In genomic region chr11:334264-335033, GRCh38 we compare ENCODE assay signal across 2 cellular contexts.
TF ChIP-seq lines count a peak whose summit lies in the region.

No MANE protein-coding gene starts in this region.

TF ChIP-seq in HEK293, 187 proteins besides CTCF, POLR2A, EP300 and RAD21 (continued from another document):
- TF ChIP-seq, protein P1, sequence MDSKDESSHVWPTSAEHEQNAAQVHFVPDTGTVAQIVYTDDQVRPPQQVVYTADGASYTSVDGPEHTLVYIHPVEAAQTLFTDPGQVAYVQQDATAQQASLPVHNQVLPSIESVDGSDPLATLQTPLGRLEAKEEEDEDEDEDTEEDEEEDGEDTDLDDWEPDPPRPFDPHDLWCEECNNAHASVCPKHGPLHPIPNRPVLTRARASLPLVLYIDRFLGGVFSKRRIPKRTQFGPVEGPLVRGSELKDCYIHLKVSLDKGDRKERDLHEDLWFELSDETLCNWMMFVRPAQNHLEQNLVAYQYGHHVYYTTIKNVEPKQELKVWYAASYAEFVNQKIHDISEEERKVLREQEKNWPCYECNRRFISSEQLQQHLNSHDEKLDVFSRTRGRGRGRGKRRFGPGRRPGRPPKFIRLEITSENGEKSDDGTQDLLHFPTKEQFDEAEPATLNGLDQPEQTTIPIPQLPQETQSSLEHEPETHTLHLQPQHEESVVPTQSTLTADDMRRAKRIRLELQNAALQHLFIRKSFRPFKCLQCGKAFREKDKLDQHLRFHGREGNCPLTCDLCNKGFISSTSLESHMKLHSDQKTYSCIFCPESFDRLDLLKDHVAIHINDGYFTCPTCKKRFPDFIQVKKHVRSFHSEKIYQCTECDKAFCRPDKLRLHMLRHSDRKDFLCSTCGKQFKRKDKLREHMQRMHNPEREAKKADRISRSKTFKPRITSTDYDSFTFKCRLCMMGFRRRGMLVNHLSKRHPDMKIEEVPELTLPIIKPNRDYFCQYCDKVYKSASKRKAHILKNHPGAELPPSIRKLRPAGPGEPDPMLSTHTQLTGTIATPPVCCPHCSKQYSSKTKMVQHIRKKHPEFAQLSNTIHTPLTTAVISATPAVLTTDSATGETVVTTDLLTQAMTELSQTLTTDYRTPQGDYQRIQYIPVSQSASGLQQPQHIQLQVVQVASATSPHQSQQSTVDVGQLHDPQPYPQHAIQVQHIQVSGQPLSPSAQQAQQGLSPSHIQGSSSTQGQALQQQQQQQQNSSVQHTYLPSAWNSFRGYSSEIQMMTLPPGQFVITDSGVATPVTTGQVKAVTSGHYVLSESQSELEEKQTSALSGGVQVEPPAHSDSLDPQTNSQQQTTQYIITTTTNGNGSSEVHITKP (tag by site-specific recombination; IDR thresholded peaks at IDR 0.05): peak; percentile 39; the same call in 1 of the 2 replicates
- TF ChIP-seq ZIC2 (tag by site-specific recombination; IDR thresholded peaks at IDR 0.05): peak; percentile 50; the same call in 1 of the 2 replicates
- TF ChIP-seq ZNF639 (tag by site-specific recombination; IDR thresholded peaks at IDR 0.05): no peak
- TF ChIP-seq ZNF211 (tag by site-specific recombination; IDR thresholded peaks at IDR 0.05; ENCODE audit: low read depth): no peak
- TF ChIP-seq TRIM28 (IDR thresholded peaks at IDR 0.05; ENCODE audit: borderline replicate concordance, low read length): 0 out of 2 replicates have a peak, but pooled peaks have one; percentile 29

TF ChIP-seq in WTC11, 78 proteins besides CTCF, POLR2A, EP300 and RAD21 (continued from another document and continues in another):
- TF ChIP-seq ATF6 (CRISPR knock-in tag; IDR thresholded peaks at IDR 0.05): no peak
- no peak for TF ChIP-seq KAT7 (CRISPR knock-in tag; IDR thresholded peaks at IDR 0.05; ENCODE audit: borderline replicate concordance)
- TF ChIP-seq NFYB (CRISPR knock-in tag; conservative IDR thresholded peaks at IDR 0.05; ENCODE audit: low read depth): no peak
- no peak for TF ChIP-seq ZNF396 (CRISPR knock-in tag; IDR thresholded peaks at IDR 0.05; ENCODE audit: borderline replicate concordance)
- TF ChIP-seq, protein P2, sequence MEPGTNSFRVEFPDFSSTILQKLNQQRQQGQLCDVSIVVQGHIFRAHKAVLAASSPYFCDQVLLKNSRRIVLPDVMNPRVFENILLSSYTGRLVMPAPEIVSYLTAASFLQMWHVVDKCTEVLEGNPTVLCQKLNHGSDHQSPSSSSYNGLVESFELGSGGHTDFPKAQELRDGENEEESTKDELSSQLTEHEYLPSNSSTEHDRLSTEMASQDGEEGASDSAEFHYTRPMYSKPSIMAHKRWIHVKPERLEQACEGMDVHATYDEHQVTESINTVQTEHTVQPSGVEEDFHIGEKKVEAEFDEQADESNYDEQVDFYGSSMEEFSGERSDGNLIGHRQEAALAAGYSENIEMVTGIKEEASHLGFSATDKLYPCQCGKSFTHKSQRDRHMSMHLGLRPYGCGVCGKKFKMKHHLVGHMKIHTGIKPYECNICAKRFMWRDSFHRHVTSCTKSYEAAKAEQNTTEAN (CRISPR knock-in tag; IDR thresholded peaks at IDR 0.05): no peak
- TF ChIP-seq TP53 (CRISPR knock-in tag; IDR thresholded peaks at IDR 0.05): 0 out of 2 replicates have a peak, but pooled peaks have one; percentile 35
- TF ChIP-seq, protein P3, sequence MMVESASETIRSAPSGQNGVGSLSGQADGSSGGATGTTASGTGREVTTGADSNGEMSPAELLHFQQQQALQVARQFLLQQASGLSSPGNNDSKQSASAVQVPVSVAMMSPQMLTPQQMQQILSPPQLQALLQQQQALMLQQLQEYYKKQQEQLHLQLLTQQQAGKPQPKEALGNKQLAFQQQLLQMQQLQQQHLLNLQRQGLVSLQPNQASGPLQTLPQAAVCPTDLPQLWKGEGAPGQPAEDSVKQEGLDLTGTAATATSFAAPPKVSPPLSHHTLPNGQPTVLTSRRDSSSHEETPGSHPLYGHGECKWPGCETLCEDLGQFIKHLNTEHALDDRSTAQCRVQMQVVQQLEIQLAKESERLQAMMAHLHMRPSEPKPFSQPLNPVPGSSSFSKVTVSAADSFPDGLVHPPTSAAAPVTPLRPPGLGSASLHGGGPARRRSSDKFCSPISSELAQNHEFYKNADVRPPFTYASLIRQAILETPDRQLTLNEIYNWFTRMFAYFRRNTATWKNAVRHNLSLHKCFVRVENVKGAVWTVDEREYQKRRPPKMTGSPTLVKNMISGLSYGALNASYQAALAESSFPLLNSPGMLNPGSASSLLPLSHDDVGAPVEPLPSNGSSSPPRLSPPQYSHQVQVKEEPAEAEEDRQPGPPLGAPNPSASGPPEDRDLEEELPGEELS (CRISPR knock-in tag; IDR thresholded peaks at IDR 0.05): no peak
- no peak for TF ChIP-seq ESRRA (CRISPR knock-in tag; IDR thresholded peaks at IDR 0.05; ENCODE audit: borderline replicate concordance)
- no peak for TF ChIP-seq CREB1 (CRISPR knock-in tag; IDR thresholded peaks at IDR 0.05)
- TF ChIP-seq, protein P4, sequence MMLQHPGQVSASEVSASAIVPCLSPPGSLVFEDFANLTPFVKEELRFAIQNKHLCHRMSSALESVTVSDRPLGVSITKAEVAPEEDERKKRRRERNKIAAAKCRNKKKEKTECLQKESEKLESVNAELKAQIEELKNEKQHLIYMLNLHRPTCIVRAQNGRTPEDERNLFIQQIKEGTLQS (CRISPR knock-in tag; conservative IDR thresholded peaks at IDR 0.05): no peak
- no peak for TF ChIP-seq MYBL2 (CRISPR knock-in tag; IDR thresholded peaks at IDR 0.05)
- TF ChIP-seq PRRX2 (CRISPR knock-in tag; IDR thresholded peaks at IDR 0.05): no peak
- no peak for TF ChIP-seq FOXJ3 (CRISPR knock-in tag; IDR thresholded peaks at IDR 0.05; ENCODE audit: borderline replicate concordance)
- no peak for TF ChIP-seq SMAD3 (CRISPR knock-in tag; IDR thresholded peaks at IDR 0.05; ENCODE audit: borderline replicate concordance)
- no peak for TF ChIP-seq ZMAT4 (CRISPR knock-in tag; IDR thresholded peaks at IDR 0.05)
- TF ChIP-seq, protein P5, sequence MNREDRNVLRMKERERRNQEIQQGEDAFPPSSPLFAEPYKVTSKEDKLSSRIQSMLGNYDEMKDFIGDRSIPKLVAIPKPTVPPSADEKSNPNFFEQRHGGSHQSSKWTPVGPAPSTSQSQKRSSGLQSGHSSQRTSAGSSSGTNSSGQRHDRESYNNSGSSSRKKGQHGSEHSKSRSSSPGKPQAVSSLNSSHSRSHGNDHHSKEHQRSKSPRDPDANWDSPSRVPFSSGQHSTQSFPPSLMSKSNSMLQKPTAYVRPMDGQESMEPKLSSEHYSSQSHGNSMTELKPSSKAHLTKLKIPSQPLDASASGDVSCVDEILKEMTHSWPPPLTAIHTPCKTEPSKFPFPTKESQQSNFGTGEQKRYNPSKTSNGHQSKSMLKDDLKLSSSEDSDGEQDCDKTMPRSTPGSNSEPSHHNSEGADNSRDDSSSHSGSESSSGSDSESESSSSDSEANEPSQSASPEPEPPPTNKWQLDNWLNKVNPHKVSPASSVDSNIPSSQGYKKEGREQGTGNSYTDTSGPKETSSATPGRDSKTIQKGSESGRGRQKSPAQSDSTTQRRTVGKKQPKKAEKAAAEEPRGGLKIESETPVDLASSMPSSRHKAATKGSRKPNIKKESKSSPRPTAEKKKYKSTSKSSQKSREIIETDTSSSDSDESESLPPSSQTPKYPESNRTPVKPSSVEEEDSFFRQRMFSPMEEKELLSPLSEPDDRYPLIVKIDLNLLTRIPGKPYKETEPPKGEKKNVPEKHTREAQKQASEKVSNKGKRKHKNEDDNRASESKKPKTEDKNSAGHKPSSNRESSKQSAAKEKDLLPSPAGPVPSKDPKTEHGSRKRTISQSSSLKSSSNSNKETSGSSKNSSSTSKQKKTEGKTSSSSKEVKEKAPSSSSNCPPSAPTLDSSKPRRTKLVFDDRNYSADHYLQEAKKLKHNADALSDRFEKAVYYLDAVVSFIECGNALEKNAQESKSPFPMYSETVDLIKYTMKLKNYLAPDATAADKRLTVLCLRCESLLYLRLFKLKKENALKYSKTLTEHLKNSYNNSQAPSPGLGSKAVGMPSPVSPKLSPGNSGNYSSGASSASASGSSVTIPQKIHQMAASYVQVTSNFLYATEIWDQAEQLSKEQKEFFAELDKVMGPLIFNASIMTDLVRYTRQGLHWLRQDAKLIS (CRISPR knock-in tag; IDR thresholded peaks at IDR 0.05; ENCODE audit: borderline replicate concordance): no peak
- TF ChIP-seq ZNF232 (CRISPR knock-in tag; IDR thresholded peaks at IDR 0.05): no peak
- TF ChIP-seq, protein P6, sequence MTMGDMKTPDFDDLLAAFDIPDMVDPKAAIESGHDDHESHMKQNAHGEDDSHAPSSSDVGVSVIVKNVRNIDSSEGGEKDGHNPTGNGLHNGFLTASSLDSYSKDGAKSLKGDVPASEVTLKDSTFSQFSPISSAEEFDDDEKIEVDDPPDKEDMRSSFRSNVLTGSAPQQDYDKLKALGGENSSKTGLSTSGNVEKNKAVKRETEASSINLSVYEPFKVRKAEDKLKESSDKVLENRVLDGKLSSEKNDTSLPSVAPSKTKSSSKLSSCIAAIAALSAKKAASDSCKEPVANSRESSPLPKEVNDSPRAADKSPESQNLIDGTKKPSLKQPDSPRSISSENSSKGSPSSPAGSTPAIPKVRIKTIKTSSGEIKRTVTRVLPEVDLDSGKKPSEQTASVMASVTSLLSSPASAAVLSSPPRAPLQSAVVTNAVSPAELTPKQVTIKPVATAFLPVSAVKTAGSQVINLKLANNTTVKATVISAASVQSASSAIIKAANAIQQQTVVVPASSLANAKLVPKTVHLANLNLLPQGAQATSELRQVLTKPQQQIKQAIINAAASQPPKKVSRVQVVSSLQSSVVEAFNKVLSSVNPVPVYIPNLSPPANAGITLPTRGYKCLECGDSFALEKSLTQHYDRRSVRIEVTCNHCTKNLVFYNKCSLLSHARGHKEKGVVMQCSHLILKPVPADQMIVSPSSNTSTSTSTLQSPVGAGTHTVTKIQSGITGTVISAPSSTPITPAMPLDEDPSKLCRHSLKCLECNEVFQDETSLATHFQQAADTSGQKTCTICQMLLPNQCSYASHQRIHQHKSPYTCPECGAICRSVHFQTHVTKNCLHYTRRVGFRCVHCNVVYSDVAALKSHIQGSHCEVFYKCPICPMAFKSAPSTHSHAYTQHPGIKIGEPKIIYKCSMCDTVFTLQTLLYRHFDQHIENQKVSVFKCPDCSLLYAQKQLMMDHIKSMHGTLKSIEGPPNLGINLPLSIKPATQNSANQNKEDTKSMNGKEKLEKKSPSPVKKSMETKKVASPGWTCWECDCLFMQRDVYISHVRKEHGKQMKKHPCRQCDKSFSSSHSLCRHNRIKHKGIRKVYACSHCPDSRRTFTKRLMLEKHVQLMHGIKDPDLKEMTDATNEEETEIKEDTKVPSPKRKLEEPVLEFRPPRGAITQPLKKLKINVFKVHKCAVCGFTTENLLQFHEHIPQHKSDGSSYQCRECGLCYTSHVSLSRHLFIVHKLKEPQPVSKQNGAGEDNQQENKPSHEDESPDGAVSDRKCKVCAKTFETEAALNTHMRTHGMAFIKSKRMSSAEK (CRISPR knock-in tag; IDR thresholded peaks at IDR 0.05; ENCODE audit: borderline replicate concordance): no peak
- no peak for TF ChIP-seq TEAD4 (CRISPR knock-in tag; IDR thresholded peaks at IDR 0.05)
- TF ChIP-seq, protein P7, sequence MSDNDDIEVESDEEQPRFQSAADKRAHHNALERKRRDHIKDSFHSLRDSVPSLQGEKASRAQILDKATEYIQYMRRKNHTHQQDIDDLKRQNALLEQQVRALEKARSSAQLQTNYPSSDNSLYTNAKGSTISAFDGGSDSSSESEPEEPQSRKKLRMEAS (CRISPR knock-in tag; IDR thresholded peaks at IDR 0.05): no peak
- TF ChIP-seq USF1 (CRISPR knock-in tag; IDR thresholded peaks at IDR 0.05): no peak
- TF ChIP-seq, protein P8, sequence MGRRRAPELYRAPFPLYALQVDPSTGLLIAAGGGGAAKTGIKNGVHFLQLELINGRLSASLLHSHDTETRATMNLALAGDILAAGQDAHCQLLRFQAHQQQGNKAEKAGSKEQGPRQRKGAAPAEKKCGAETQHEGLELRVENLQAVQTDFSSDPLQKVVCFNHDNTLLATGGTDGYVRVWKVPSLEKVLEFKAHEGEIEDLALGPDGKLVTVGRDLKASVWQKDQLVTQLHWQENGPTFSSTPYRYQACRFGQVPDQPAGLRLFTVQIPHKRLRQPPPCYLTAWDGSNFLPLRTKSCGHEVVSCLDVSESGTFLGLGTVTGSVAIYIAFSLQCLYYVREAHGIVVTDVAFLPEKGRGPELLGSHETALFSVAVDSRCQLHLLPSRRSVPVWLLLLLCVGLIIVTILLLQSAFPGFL (CRISPR knock-in tag; IDR thresholded peaks at IDR 0.05; ENCODE audit: borderline replicate concordance): no peak
- TF ChIP-seq CREM (CRISPR knock-in tag; IDR thresholded peaks at IDR 0.05): no peak
- no peak for TF ChIP-seq SOX15 (CRISPR knock-in tag; IDR thresholded peaks at IDR 0.05)
- 0 out of 2 replicates have a peak, but pooled peaks have one; percentile 18 for TF ChIP-seq USF2 (CRISPR knock-in tag; IDR thresholded peaks at IDR 0.05)
- 0 out of 2 replicates have a peak, but pooled peaks have one; percentile 14 for TF ChIP-seq ZNF423 (CRISPR knock-in tag; IDR thresholded peaks at IDR 0.05)
- TF ChIP-seq ZNF219 (CRISPR knock-in tag; IDR thresholded peaks at IDR 0.05; ENCODE audit: borderline replicate concordance): no peak
